9 cellular contexts compared by ENCODE assay signal in the genomic region with DNA sequence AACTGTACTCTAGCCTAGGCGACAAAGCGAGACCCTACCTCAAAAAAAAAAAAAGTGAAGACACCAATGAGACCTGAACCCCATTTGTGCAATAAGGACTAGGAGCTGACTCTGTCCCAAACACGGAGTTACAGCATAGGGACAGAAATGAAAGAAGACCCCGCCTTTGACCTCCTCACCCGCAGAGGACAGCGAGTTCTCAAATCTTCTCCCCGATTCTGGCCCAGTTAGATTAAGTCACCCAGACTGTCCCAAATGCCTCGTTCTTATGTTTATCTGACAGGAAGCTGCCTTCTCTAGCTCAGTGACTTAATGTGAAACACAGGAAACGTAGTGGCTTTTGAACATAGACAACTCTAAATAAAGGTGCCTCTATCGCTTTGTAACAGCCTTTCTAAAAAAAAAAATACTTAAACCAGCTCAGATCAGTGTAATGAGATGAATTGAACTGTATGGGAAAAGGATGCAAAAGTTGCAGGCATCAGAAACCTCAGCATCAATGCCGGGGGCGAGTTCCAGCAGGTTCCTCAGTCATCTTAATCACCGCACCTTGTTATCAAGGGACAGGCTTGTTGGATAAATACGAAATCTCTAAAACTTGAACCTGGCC. TPM values are rescaled to one million over a fixed set of nuclear protein-coding genes. Genes with fewer than 3 reads are reported as not detected.
DNase-seq lines count a peak whose midpoint lies in the region; TF ChIP-seq lines count a peak whose summit lies in the region.
"Had no signal": no experiment of that assay in that cellular context is flagged by ENCODE, and none has a peak within 500 bp of the region (broad histone marks: within the 10 kb centered on the region; RNA-seq: fewer than 3 reads in every experiment).

No MANE protein-coding gene starts in this region.

- no peaks in the 10 kb centered on the region for H3K27me3 Mint-ChIP-seq in dendritic cell treated with granulocyte-macrophage colony-stimulating factor and Interleukin-4, amounts not matched to agents 40 ng/mL and 50 ng/mL, for 4 days

- H3K9me3 Mint-ChIP-seq in dendritic cell treated with granulocyte-macrophage colony-stimulating factor and Interleukin-4, amounts not matched to agents 40 ng/mL and 50 ng/mL, for 4 days: no peaks in the 10 kb centered on the region

- H3K36me3 Mint-ChIP-seq in dendritic cell treated with granulocyte-macrophage colony-stimulating factor and Interleukin-4, amounts not matched to agents 40 ng/mL and 50 ng/mL, for 4 days (ENCODE audit: low read depth): peaks cover 59% of the 10 kb centered on the region

- no peak overlapping the region for H4K91ac ChIP-seq in trophoblast cell (ENCODE audit: low read depth, low read length)

- H3K27me3 ChIP-seq in trophoblast cell (ENCODE audit: insufficient read depth, low read length) (no peaks in the 10 kb centered on the region), Karpas-422 (ENCODE audit: low read length) (no peaks in the 10 kb centered on the region)

- no TSS peak for BruUV-seq in OCI-LY7 (replicated peaks; lab: Mats Ljungman, UMichigan)

- H3K79me1 ChIP-seq in trophoblast cell (ENCODE audit: low read length): peaks cover 7% of the 10 kb centered on the region

- H3K79me2 ChIP-seq in OCI-LY7 (ENCODE audit: insufficient read depth, low read depth, low read length) (peaks cover 100% of the 10 kb centered on the region), trophoblast cell (ENCODE audit: control insufficient read depth, insufficient read depth, low read length, poor library complexity) (peaks cover 54% of the 10 kb centered on the region), Karpas-422 (ENCODE audit: low read length) (peaks cover 98% of the 10 kb centered on the region)

- H4K12ac ChIP-seq in trophoblast cell (ENCODE audit: low read depth, low read length): no peak overlapping the region

- no peak overlapping the region for H3K18ac ChIP-seq in trophoblast cell (ENCODE audit: low read length)

- peak overlapping the region; percentile 85 for H3K4ac ChIP-seq in trophoblast cell (ENCODE audit: low read depth, low read length)

- peaks cover 81% of the 10 kb centered on the region for H3K4me1 Mint-ChIP-seq in dendritic cell treated with granulocyte-macrophage colony-stimulating factor and Interleukin-4, amounts not matched to agents 40 ng/mL and 50 ng/mL, for 4 days (ENCODE audit: low read depth)

- no peak overlapping the region for H2BK5ac ChIP-seq in trophoblast cell (ENCODE audit: low read depth, low read length, poor library complexity)

- WGBS in trophoblast cell (ENCODE audit: extremely low coverage, insufficient coverage, insufficient read length): no CpG with 5 or more reads among the region's 14 CpGs

- H3K36me3 ChIP-seq in OCI-LY7 (ENCODE audit: insufficient read depth, low read length) (peaks cover 78% of the 10 kb centered on the region), trophoblast cell (ENCODE audit: control insufficient read depth in 1 of 2, insufficient read depth in 2 of 2, low read length in 2 of 2) (peaks cover 15 to 25% of the 10 kb centered on the region in 2 experiments), Karpas-422 (ENCODE audit: insufficient read depth, low read length) (peaks cover 4% of the 10 kb centered on the region; the same call in 1 of the 2 replicates)

- intact Hi-C loops in OCI-LY7 (cut with micrococcal nuclease; ENCODE audit: unreplicated experiment): no loop called here
- intact Hi-C loops in dendritic cell treated with granulocyte-macrophage colony-stimulating factor and Interleukin-4, amounts not matched to agents 40 ng/mL and 50 ng/mL, for 4 days (cut with micrococcal nuclease): no loop called here

- H4K20me1 ChIP-seq in OCI-LY7 (ENCODE audit: insufficient read depth, low read length): peaks cover 13% of the 10 kb centered on the region
- H4K20me1 ChIP-seq in Karpas-422 (ENCODE audit: insufficient read depth, low read depth, low read length): peaks cover 18% of the 10 kb centered on the region

- CTCF ChIA-PET in OCI-LY7 (lab: Charles Lee; ENCODE audit: unreplicated experiment): interaction anchor here (0.9 kb wide), 1 partner anchor 46 kb away, joined by 3 read pairs; no protein-coding TSS in a partner anchor

- POLR2A ChIA-PET in OCI-LY7 (lab: Charles Lee): interaction anchor here (0.6 to 3.2 kb wide), 6 partner anchors 10 to 81 kb away, joined by 3 to 10 read pairs (median 4); no protein-coding TSS in a partner anchor

- DNase-seq in GM12865 (ENCODE audit: low read depth) (peak; percentile 85), OCI-LY7 (ENCODE audit: low spot score) (peak; percentile 86), trophoblast cell (no peak), NCI-H2029 treated with DMSO at 0.1 percent for 48 hours (lab: John Stamatoyannopoulos, UW) (no peak), NCI-H774 (lab: John Stamatoyannopoulos, UW) (no peak), Karpas-422 (no peak), NCI-H69 (lab: John Stamatoyannopoulos, UW) (no peak)
- DNase-seq: stimulated activated CD8-positive, alpha-beta memory T cell treated with anti-CD3 and anti-CD28 coated beads, Interleukin-4, amount 100 ng/mL, for 48 hours had no signal

- H3K9me3 ChIP-seq in OCI-LY7 (ENCODE audit: low read length) (peaks cover 8% of the 10 kb centered on the region; the same call in 1 of the 2 replicates), trophoblast cell (ENCODE audit: insufficient read depth, low read depth, low read length) (no peaks in the 10 kb centered on the region), Karpas-422 (ENCODE audit: low read length) (no peaks in the 10 kb centered on the region)

- no peak overlapping the region for H4K8ac ChIP-seq in trophoblast cell (ENCODE audit: low read depth, low read length)

- no peaks in the 10 kb centered on the region for H3K9me2 ChIP-seq in OCI-LY7 (ENCODE audit: insufficient read depth, low read length)
- H3K9me2 ChIP-seq in Karpas-422 (replicated peaks; ENCODE audit: insufficient read depth, low read length): no peaks in the 10 kb centered on the region

- H3K27ac ChIP-seq in OCI-LY7 (ENCODE audit: low read depth, low read length, poor library complexity, severe bottlenecking): peak overlapping the region; percentile 86
- no peak overlapping the region for H3K27ac ChIP-seq in trophoblast cell (ENCODE audit: low read depth, low read length)
- H3K27ac ChIP-seq in Karpas-422 (ENCODE audit: low read length): no peak overlapping the region

- H2BK12ac ChIP-seq in trophoblast cell (ENCODE audit: low read length): no peak overlapping the region

- peak overlapping the region; percentile 85 for H3K4me2 ChIP-seq in OCI-LY7 (ENCODE audit: low read length)
- H3K4me2 ChIP-seq in trophoblast cell (ENCODE audit: low read length): no peak overlapping the region
- no peak overlapping the region for H3K4me2 ChIP-seq in Karpas-422 (ENCODE audit: low read depth, low read length, poor library complexity, severe bottlenecking)

- H3K27ac Mint-ChIP-seq in dendritic cell treated with granulocyte-macrophage colony-stimulating factor and Interleukin-4, amounts not matched to agents 40 ng/mL and 50 ng/mL, for 4 days: peak overlapping the region; percentile 33

- no peak overlapping the region for H2AK5ac ChIP-seq in trophoblast cell (ENCODE audit: low read length)

- no peak overlapping the region for H3K23ac ChIP-seq in trophoblast cell (ENCODE audit: low read length)

- no peak overlapping the region for H2BK120ac ChIP-seq in trophoblast cell (ENCODE audit: insufficient read depth, low read length, poor library complexity)

- H3K4me3 Mint-ChIP-seq in dendritic cell treated with granulocyte-macrophage colony-stimulating factor and Interleukin-4, amounts not matched to agents 40 ng/mL and 50 ng/mL, for 4 days: no peak overlapping the region

- H3K9ac ChIP-seq in trophoblast cell (ENCODE audit: low read length) (no peak overlapping the region), Karpas-422 (ENCODE audit: low read length) (no peak overlapping the region)

- H3K14ac ChIP-seq in trophoblast cell (ENCODE audit: low read length): no peak overlapping the region

- no peak overlapping the region for H2AFZ ChIP-seq in OCI-LY7 (ENCODE audit: low read length)
- peak overlapping the region; percentile 9 for H2AFZ ChIP-seq in trophoblast cell (ENCODE audit: insufficient read depth, low read length, poor library complexity)
- H2AFZ ChIP-seq in Karpas-422 (ENCODE audit: low read length): no peak overlapping the region

- H3K4me3 ChIP-seq in GM12865 (ENCODE audit: low read depth, low read length) (peak overlapping the region; percentile 43), OCI-LY7 (ENCODE audit: low read depth, low read length, poor library complexity, severe bottlenecking) (peak overlapping the region; percentile 50), trophoblast cell (ENCODE audit: low read depth, low read length) (no peak overlapping the region), Karpas-422 (ENCODE audit: low read length) (no peak overlapping the region)

- TF ChIP-seq CTCF in GM12865 (IDR thresholded peaks at IDR 0.05; ENCODE audit: insufficient read depth, low read depth, low read length, missing control alignments): no peak
- TF ChIP-seq CTCF in OCI-LY7 (conservative IDR thresholded peaks at IDR 0.05; ENCODE audit: low read length): no peak

- peaks cover 75% of the 10 kb centered on the region for H3K4me1 ChIP-seq in OCI-LY7 (ENCODE audit: insufficient read depth, low read length, poor library complexity, severe bottlenecking)
- peaks cover 28 to 29% of the 10 kb centered on the region in 2 experiments for H3K4me1 ChIP-seq in trophoblast cell (ENCODE audit: control insufficient read depth in 1 of 2, insufficient read depth in 2 of 2, low read length in 2 of 2)
- peaks cover 30% of the 10 kb centered on the region for H3K4me1 ChIP-seq in Karpas-422 (ENCODE audit: low read length)

RNA-seq across cellular contexts. Expression of a gene that starts 10.6 kb away (rescaled TPM):
- 112 and 133 TPM in 2 replicates for total RNA-seq in OCI-LY7 (2014; rRNA removed; shearing (Covaris generic))
- 213 and 223 TPM in 2 replicates for total RNA-seq in OCI-LY7 (2022)
- polyA plus RNA-seq in trophoblast cell (2013): 280 and 288 TPM in 2 replicates
- 57.5 and 95.1 TPM in 2 replicates for total RNA-seq in Karpas-422 (2014; rRNA removed; shearing (Covaris generic); ENCODE audit: low replicate concordance)

Comparison
In these comparisons a context has a peak if more than half of its experiments do, and no peak if none do; other contexts are left out.
1. DNase-seq: peak in GM12865 (single experiment) and OCI-LY7 (single experiment); none in trophoblast cell (0 of 2), NCI-H2029 treated with DMSO at 0.1 percent for 48 hours (single experiment), NCI-H774 (single experiment), Karpas-422 (single experiment) and NCI-H69 (single experiment).
2. H3K4me3 ChIP-seq: peak in GM12865 (single experiment) and OCI-LY7 (single experiment); none in trophoblast cell (single experiment) and Karpas-422 (single experiment).